In genomic region chr2:50492452-50492851, GRCh38 we compare ENCODE assay signal across 9 cellular contexts.
DNase-seq lines count a peak whose midpoint lies in the region; ATAC-seq and TF ChIP-seq lines count a peak whose summit lies in the region.
"Had no signal": no experiment of that assay in that cellular context is flagged by ENCODE, and none has a peak within 500 bp of the region (broad histone marks: within the 10 kb centered on the region; RNA-seq: fewer than 3 reads in every experiment).

No MANE protein-coding gene starts in this region.

- CTCF ChIA-PET in activated CD4-positive, alpha-beta memory T cell treated with anti-CD3 and anti-CD28 coated beads for 36 hours (lab: Charles Lee), result interaction anchor here (0.7 to 2.9 kb wide), 11 partner anchors 9 to 1546 kb away, joined by 3 to 15 read pairs (median 3); no protein-coding TSS in a partner anchor

- no peak overlapping the region for H3K4me3 Mint-ChIP-seq in activated CD4-positive, alpha-beta memory T cell treated with anti-CD3 and anti-CD28 coated beads for 36 hours
- peak overlapping the region; percentile 44 for H3K4me3 Mint-ChIP-seq in progenitor cell of endocrine pancreas (ENCODE audit: low read depth)

- POLR2A ChIA-PET in activated CD4-positive, alpha-beta memory T cell treated with anti-CD3 and anti-CD28 coated beads for 36 hours (lab: Charles Lee), result no interaction called here

- peaks cover 21% of the 10 kb centered on the region for H3K4me1 ChIP-seq in DOHH2 (ENCODE audit: control insufficient read depth, low read length)

- TF ChIP-seq CTCF in DOHH2 (IDR thresholded peaks at IDR 0.05; ENCODE audit: low read depth, low read length, poor library complexity, severe bottlenecking) (peak; percentile 63), progenitor cell of endocrine pancreas (IDR thresholded peaks at IDR 0.05; ENCODE audit: unreplicated experiment) (peak; percentile 76)

- peak; percentile 93 for ATAC-seq in GM19395 (IDR thresholded peaks at IDR 0.05; ENCODE audit: unreplicated experiment)
- ATAC-seq in HG03342 (IDR thresholded peaks at IDR 0.05; ENCODE audit: unreplicated experiment), result peak; percentile 85

- H4K20me1 ChIP-seq in DOHH2 (ENCODE audit: control insufficient read depth, insufficient read depth, low read depth, low read length), result no peaks in the 10 kb centered on the region

- H3K4me2 ChIP-seq in DOHH2 (ENCODE audit: low read length), result peak overlapping the region; percentile 58

- intact Hi-C loops in activated CD4-positive, alpha-beta memory T cell treated with anti-CD3 and anti-CD28 coated beads for 36 hours (cut with micrococcal nuclease), result loop anchor here (5.0 kb wide), 1 partner anchor 1890 kb away; no protein-coding TSS in a partner anchor

- H3K27ac Mint-ChIP-seq in activated CD4-positive, alpha-beta memory T cell treated with anti-CD3 and anti-CD28 coated beads for 36 hours, result no peak overlapping the region
- peak overlapping the region; percentile 1 for H3K27ac Mint-ChIP-seq in progenitor cell of endocrine pancreas

- peaks cover 3% of the 10 kb centered on the region; the same call in 1 of the 2 replicates for H3K27me3 ChIP-seq in DOHH2 (ENCODE audit: control insufficient read depth, low read length)

- H3K36me3 Mint-ChIP-seq in activated CD4-positive, alpha-beta memory T cell treated with anti-CD3 and anti-CD28 coated beads for 36 hours, result no peaks in the 10 kb centered on the region
- no peaks in the 10 kb centered on the region for H3K36me3 Mint-ChIP-seq in progenitor cell of endocrine pancreas (ENCODE audit: insufficient read depth)

- H3K9me2 ChIP-seq in DOHH2 (replicated peaks; ENCODE audit: control insufficient read depth, low read length), result no peaks in the 10 kb centered on the region

- DNase-seq in NCI-H2196 treated with DMSO at 0.1 percent for 48 hours (lab: John Stamatoyannopoulos, UW; ENCODE audit: unreplicated experiment), result peak; percentile 41
- DNase-seq in activated CD4-positive, alpha-beta memory T cell treated with anti-CD3 and anti-CD28 coated beads for 36 hours, result peak; percentile 17
- DNase-seq in germinal center (ENCODE audit: low spot score), result peak; percentile 57
- DNase-seq in progenitor cell of endocrine pancreas (ENCODE audit: low spot score, unreplicated experiment), result peak; percentile 11
- no peak for DNase-seq in effector CD4-positive, alpha-beta T cell

- H3F3A ChIP-seq in DOHH2 (ENCODE audit: control insufficient read depth, insufficient read depth), result no peaks in the 10 kb centered on the region

- peaks cover 18% of the 10 kb centered on the region for H3K4me1 Mint-ChIP-seq in activated CD4-positive, alpha-beta memory T cell treated with anti-CD3 and anti-CD28 coated beads for 36 hours (ENCODE audit: low read depth)
- peaks cover 6% of the 10 kb centered on the region for H3K4me1 Mint-ChIP-seq in progenitor cell of endocrine pancreas (ENCODE audit: low read depth)

- H3K36me3 ChIP-seq in DOHH2 (ENCODE audit: control insufficient read depth, low read length), result no peaks in the 10 kb centered on the region

- H3K79me2 ChIP-seq in DOHH2 (ENCODE audit: control insufficient read depth, low read length), result no peaks in the 10 kb centered on the region

- H3K9me3 ChIP-seq in DOHH2 (ENCODE audit: control insufficient read depth, insufficient read depth, low read length), result no peaks in the 10 kb centered on the region

- H3K27ac ChIP-seq in DOHH2 (ENCODE audit: low read depth, low read length), result no peak overlapping the region
- H3K27ac ChIP-seq: epithelial cell of prostate had no signal

- H3K27me3 Mint-ChIP-seq in activated CD4-positive, alpha-beta memory T cell treated with anti-CD3 and anti-CD28 coated beads for 36 hours, result no peaks in the 10 kb centered on the region
- H3K27me3 Mint-ChIP-seq in progenitor cell of endocrine pancreas, result peaks cover 10% of the 10 kb centered on the region

- peak overlapping the region; percentile 47 for H3K4me3 ChIP-seq in DOHH2 (ENCODE audit: low read length)

- H3K9me3 Mint-ChIP-seq in activated CD4-positive, alpha-beta memory T cell treated with anti-CD3 and anti-CD28 coated beads for 36 hours, result no peaks in the 10 kb centered on the region
- no peaks in the 10 kb centered on the region for H3K9me3 Mint-ChIP-seq in progenitor cell of endocrine pancreas (ENCODE audit: low read depth)
